Comparison of ENCODE assay signal across 18 cellular contexts in genomic region chr14:42045393-42045792, GRCh38.
DNase-seq lines count a peak whose midpoint lies in the region; ATAC-seq and TF ChIP-seq lines count a peak whose summit lies in the region.
"Had no signal": no experiment of that assay in that cellular context is flagged by ENCODE, and none has a peak within 500 bp of the region (broad histone marks: within the 10 kb centered on the region; RNA-seq: fewer than 3 reads in every experiment).

No MANE protein-coding gene starts in this region.

- no peaks in the 10 kb centered on the region for H3K36me3 ChIP-seq in GM23338 (ENCODE audit: insufficient read depth)
- no peaks in the 10 kb centered on the region for H3K36me3 ChIP-seq in Panc1 (ENCODE audit: control insufficient read depth, insufficient read depth, low read length)

- TF ChIP-seq CTCF in GM23338 (conservative IDR thresholded peaks at IDR 0.05; ENCODE audit: low read depth in 2 of 2) (no peak), Panc1 (IDR thresholded peaks at IDR 0.05) (no peak)

- H3K4me2 ChIP-seq in GM23338 = no peak overlapping the region
- H3K4me2 ChIP-seq: A549 had no signal

- no peaks in the 10 kb centered on the region for H3K9me3 Mint-ChIP-seq in GM23338
- H3K9me3 Mint-ChIP-seq in activated naive CD8-positive, alpha-beta T cell treated with anti-CD3 and anti-CD28 coated beads, Interleukin-2, amount 50 U/mL, for 24 hours = peaks cover 3% of the 10 kb centered on the region
- H3K9me3 Mint-ChIP-seq in activated CD8-positive, alpha-beta T cell treated with anti-CD3 and anti-CD28 coated beads, Interleukin-2, amount 10 ng/mL, durations not matched to agents 7 days and 5 days (ENCODE audit: insufficient read depth) = no peaks in the 10 kb centered on the region

- peaks cover 3% of the 10 kb centered on the region; the same call in 2 of the 3 replicates for H3K4me1 Mint-ChIP-seq in GM23338
- no peaks in the 10 kb centered on the region for H3K4me1 Mint-ChIP-seq in activated naive CD8-positive, alpha-beta T cell treated with anti-CD3 and anti-CD28 coated beads, Interleukin-2, amount 50 U/mL, for 24 hours
- H3K4me1 Mint-ChIP-seq in activated CD8-positive, alpha-beta T cell treated with anti-CD3 and anti-CD28 coated beads, Interleukin-2, amount 10 ng/mL, durations not matched to agents 7 days and 5 days (ENCODE audit: low read depth) = no peaks in the 10 kb centered on the region
- H3K4me1 Mint-ChIP-seq: CD4-positive, alpha-beta memory T cell had no signal

- H3K27me3 Mint-ChIP-seq in GM23338 (ENCODE audit: insufficient read depth, low read depth, poor library complexity) = no peaks in the 10 kb centered on the region
- H3K27me3 Mint-ChIP-seq in activated naive CD8-positive, alpha-beta T cell treated with anti-CD3 and anti-CD28 coated beads, Interleukin-2, amount 50 U/mL, for 24 hours = no peaks in the 10 kb centered on the region
- H3K27me3 Mint-ChIP-seq in activated CD8-positive, alpha-beta T cell treated with anti-CD3 and anti-CD28 coated beads, Interleukin-2, amount 10 ng/mL, durations not matched to agents 7 days and 5 days (ENCODE audit: low read depth) = no peaks in the 10 kb centered on the region
- H3K27me3 Mint-ChIP-seq: CD4-positive, alpha-beta memory T cell had no signal

- H3K4me3 ChIP-seq in GM23338 (no peak overlapping the region), Panc1 (ENCODE audit: low read depth in 2 of 2, low read length in 2 of 2) (no peak overlapping the region)
- H3K4me3 ChIP-seq: A549 had no signal

- H3K79me2 ChIP-seq in GM23338 (replicated peaks; ENCODE audit: insufficient read depth) = no peaks in the 10 kb centered on the region

- H3F3A ChIP-seq in GM23338 (replicated peaks; ENCODE audit: low read depth) = no peaks in the 10 kb centered on the region

- no peaks in the 10 kb centered on the region for H3K36me3 Mint-ChIP-seq in GM23338 (ENCODE audit: low read depth)
- H3K36me3 Mint-ChIP-seq in activated naive CD8-positive, alpha-beta T cell treated with anti-CD3 and anti-CD28 coated beads, Interleukin-2, amount 50 U/mL, for 24 hours (ENCODE audit: low read depth) = no peaks in the 10 kb centered on the region
- no peaks in the 10 kb centered on the region for H3K36me3 Mint-ChIP-seq in activated CD8-positive, alpha-beta T cell treated with anti-CD3 and anti-CD28 coated beads, Interleukin-2, amount 10 ng/mL, durations not matched to agents 7 days and 5 days (ENCODE audit: low read depth)
- H3K36me3 Mint-ChIP-seq: CD4-positive, alpha-beta memory T cell had no signal

- H4K20me1 ChIP-seq in GM23338 (replicated peaks; ENCODE audit: insufficient read depth) = no peaks in the 10 kb centered on the region

- DNase-seq in GM23338 (ENCODE audit: low spot score) (no peak), Panc1 (ENCODE audit: low read depth, low spot score) (no peak), fibroblast of peridontal ligament (ENCODE audit: extremely low read depth) (peak; percentile 8), AG08395 (ENCODE audit: low spot score) (no peak), cerebellum (ENCODE audit: low spot score) (no peak)
- no peak for DNase-seq in activated naive CD8-positive, alpha-beta T cell treated with anti-CD3 and anti-CD28 coated beads, Interleukin-2, amount 50 U/mL, for 24 hours
- DNase-seq in activated CD8-positive, alpha-beta T cell treated with anti-CD3 and anti-CD28 coated beads, Interleukin-2, amount 10 ng/mL, durations not matched to agents 7 days and 5 days = no peak
- DNase-seq: 8988T; ACHN; C1 segment of cervical spinal cord; Calu3; CD4-positive, alpha-beta memory T cell; COR-L47; DMS53; DMS79 treated with DMSO at 0.1 percent for 48 hours; H7; HCEC 1CT had no signal

- H2AFZ ChIP-seq in GM23338 = no peak overlapping the region

- no peaks in the 10 kb centered on the region; the same call in 1 of the 2 replicates for H3K4me1 ChIP-seq in GM23338 (ENCODE audit: insufficient read depth)
- no peaks in the 10 kb centered on the region for H3K4me1 ChIP-seq in Panc1 (ENCODE audit: control insufficient read depth, insufficient read depth, low read length)
- H3K4me1 ChIP-seq: A549 had no signal

- POLR2A ChIA-PET in Panc1 (lab: Charles Lee) = no interaction called here
- POLR2A ChIA-PET in activated CD8-positive, alpha-beta T cell treated with anti-CD3 and anti-CD28 coated beads, Interleukin-2, amount 10 ng/mL, durations not matched to agents 7 days and 5 days (lab: Charles Lee) = no interaction called here

- H3K9me3 ChIP-seq in Panc1 (ENCODE audit: control insufficient read depth, insufficient read depth, low read depth, low read length) = 0 out of 2 replicates have a peak, but pooled peaks cover 5% of the 10 kb centered on the region
- H3K9me3 ChIP-seq: A549 had no signal

- no TSS peak for BruUV-seq in Panc1 (replicated peaks; lab: Mats Ljungman, UMichigan)

- peak overlapping the region; percentile 41 for H3K27ac Mint-ChIP-seq in GM23338
- H3K27ac Mint-ChIP-seq in activated naive CD8-positive, alpha-beta T cell treated with anti-CD3 and anti-CD28 coated beads, Interleukin-2, amount 50 U/mL, for 24 hours = no peak overlapping the region
- H3K27ac Mint-ChIP-seq in activated CD8-positive, alpha-beta T cell treated with anti-CD3 and anti-CD28 coated beads, Interleukin-2, amount 10 ng/mL, durations not matched to agents 7 days and 5 days = no peak overlapping the region
- H3K27ac Mint-ChIP-seq: CD4-positive, alpha-beta memory T cell had no signal

- CTCF ChIA-PET in Panc1 (lab: Charles Lee) = no interaction called here
- CTCF ChIA-PET in activated CD8-positive, alpha-beta T cell treated with anti-CD3 and anti-CD28 coated beads, Interleukin-2, amount 10 ng/mL, durations not matched to agents 7 days and 5 days (lab: Charles Lee) = no interaction called here

- no peak overlapping the region for H3K4me3 Mint-ChIP-seq in GM23338
- H3K4me3 Mint-ChIP-seq in activated naive CD8-positive, alpha-beta T cell treated with anti-CD3 and anti-CD28 coated beads, Interleukin-2, amount 50 U/mL, for 24 hours = no peak overlapping the region
- no peak overlapping the region for H3K4me3 Mint-ChIP-seq in activated CD8-positive, alpha-beta T cell treated with anti-CD3 and anti-CD28 coated beads, Interleukin-2, amount 10 ng/mL, durations not matched to agents 7 days and 5 days
- H3K4me3 Mint-ChIP-seq: CD4-positive, alpha-beta memory T cell had no signal

- no peaks in the 10 kb centered on the region for H3K9me2 ChIP-seq in GM23338 (ENCODE audit: insufficient read depth)

- H3K27me3 ChIP-seq in GM23338 (ENCODE audit: insufficient read depth) (no peaks in the 10 kb centered on the region), Panc1 (ENCODE audit: control insufficient read depth, insufficient read depth, low read length) (no peaks in the 10 kb centered on the region)

- H3K27ac ChIP-seq in GM23338 (ENCODE audit: low read depth) (no peak overlapping the region), Panc1 (ENCODE audit: low read length) (no peak overlapping the region)
- H3K27ac ChIP-seq: A549 had no signal

- ATAC-seq in GM23338 (no peak), Panc1 (peak; percentile 58; the same call in 1 of the 2 replicates)
- no peak for ATAC-seq in activated naive CD8-positive, alpha-beta T cell treated with anti-CD3 and anti-CD28 coated beads, Interleukin-2, amount 50 U/mL, for 24 hours
- ATAC-seq in activated CD8-positive, alpha-beta T cell treated with anti-CD3 and anti-CD28 coated beads, Interleukin-2, amount 10 ng/mL, durations not matched to agents 7 days and 5 days = no peak
- ATAC-seq: A549 had no signal

- intact Hi-C loops in Panc1 (cut with micrococcal nuclease; ENCODE audit: unreplicated experiment) = no loop called here

- in situ Hi-C loops in Panc1 (cut with HindIII; ENCODE audit: low pct_unique_long_range_greater_than_20kb, low sequenced_read_pairs) = no loop called here

TF ChIP-seq in GM23338, 12 proteins besides CTCF, POLR2A, EP300 and RAD21 (continues in another document):
- TF ChIP-seq EZH2phosphoT487 (IDR thresholded peaks at IDR 0.05; ENCODE audit: unreplicated experiment) = no peak
- TF ChIP-seq ZNF114 (CRISPR knock-in tag; IDR thresholded peaks at IDR 0.05) = no peak
- no peak for TF ChIP-seq JUNB (IDR thresholded peaks at IDR 0.05; ENCODE audit: unreplicated experiment)
- TF ChIP-seq CREB1 (CRISPR knock-in tag; IDR thresholded peaks at IDR 0.05; ENCODE audit: low read depth) = no peak
- no peak for TF ChIP-seq POLR2AphosphoS5 (IDR thresholded peaks at IDR 0.05; ENCODE audit: low read depth)
- no peak for TF ChIP-seq NANOG (IDR thresholded peaks at IDR 0.05; ENCODE audit: borderline replicate concordance)
- TF ChIP-seq ETS1 (IDR thresholded peaks at IDR 0.05) = no peak
